In the genomic region with DNA sequence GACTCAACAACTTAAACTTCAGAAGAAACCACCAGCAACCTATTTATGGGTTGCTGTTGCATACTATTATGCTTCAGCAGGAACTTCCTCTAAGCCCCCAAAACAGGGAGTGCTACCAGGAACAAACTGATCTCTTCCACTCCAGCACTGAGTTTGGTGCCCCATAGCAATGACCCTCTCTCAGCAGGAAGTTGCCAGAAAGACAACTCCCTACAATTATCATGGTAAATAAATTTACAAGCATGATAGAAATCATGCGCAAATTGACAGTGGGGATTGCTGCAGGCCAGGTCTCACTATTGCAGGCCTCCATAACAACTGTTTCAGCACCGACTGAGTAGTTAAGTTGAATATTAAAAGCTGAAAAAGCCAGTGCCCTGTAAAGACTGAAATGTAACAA, we compare ENCODE assay signal across 24 cellular contexts.
"Had no signal": no experiment of that assay in that cellular context is flagged by ENCODE, and none has a peak within 500 bp of the region (broad histone marks: within the 10 kb centered on the region; RNA-seq: fewer than 3 reads in every experiment).

No MANE protein-coding gene starts in this region.

- H3K9me3 ChIP-seq: esophagus muscularis mucosa, neutrophil, right lobe of liver, suprapubic skin had no signal

- H3K36me3 ChIP-seq: esophagus muscularis mucosa, lower lobe of right lung, neutrophil, right lobe of liver, suprapubic skin had no signal

- DNase-seq: activated B cell treated with CpG ODN at 0.5 μM for 24 hours; activated CD4-positive, alpha-beta memory T cell treated with anti-CD3 and anti-CD28 coated beads, Interleukin-2, amount 10 ng/mL, durations not matched to agents 7 days and 5 days; activated CD4-positive, alpha-beta T cell treated with anti-CD3 and anti-CD28 coated beads for 4 hours; activated CD8-positive, alpha-beta memory T cell treated with anti-CD3 and anti-CD28 coated beads, Interleukin-2, amount 10 ng/mL, durations not matched to agents 7 days and 5 days; activated naive CD4-positive, alpha-beta T cell; activated naive CD8-positive, alpha-beta T cell treated with anti-CD3 and anti-CD28 coated beads for 36 hours; activated T-cell treated with anti-CD3 and anti-CD28 coated beads, Interleukin-2, amount 50 U/mL, for 1 hour; amniotic stem cell; effector memory CD4-positive, alpha-beta T cell; left cardiac atrium; lower lobe of right lung; natural killer cell; right lobe of liver; small intestine; stimulated activated CD4-positive, alpha-beta T cell treated with anti-CD3 and anti-CD28 coated beads, Interleukin-15, amount 100 ng/mL, for 24 hours; stimulated activated CD4-positive, alpha-beta T cell treated with anti-CD3 and anti-CD28 coated beads, Interleukin-2, amount 100 ng/mL, for 48 hours had no signal

- H3K4me3 Mint-ChIP-seq: activated B cell treated with CpG ODN at 0.5 μM for 24 hours; activated CD4-positive, alpha-beta memory T cell treated with anti-CD3 and anti-CD28 coated beads, Interleukin-2, amount 10 ng/mL, durations not matched to agents 7 days and 5 days; activated CD8-positive, alpha-beta memory T cell treated with anti-CD3 and anti-CD28 coated beads, Interleukin-2, amount 10 ng/mL, durations not matched to agents 7 days and 5 days; activated naive CD8-positive, alpha-beta T cell treated with anti-CD3 and anti-CD28 coated beads for 36 hours; activated T-helper 17 cell treated with anti-CD3 and anti-CD28 coated beads, Interleukin-2, amount 50 U/mL, for 72 hours; dendritic cell treated with granulocyte-macrophage colony-stimulating factor and Interleukin-4, amounts not matched to agents 40 ng/mL and 50 ng/mL, for 4 days; natural killer cell; stimulated activated naive CD8-positive, alpha-beta T cell treated with anti-CD3 and anti-CD28 coated beads, Interleukin-15, Interleukin-2, amounts not matched to agents 100 ng/mL and 50 ng/mL, for 24 hours; type B pancreatic cell had no signal

- H3K4me1 ChIP-seq: esophagus muscularis mucosa, lower lobe of right lung, parathyroid adenoma, right lobe of liver, suprapubic skin had no signal

- H3K27ac ChIP-seq: esophagus muscularis mucosa, lower lobe of right lung, neutrophil, parathyroid adenoma, right lobe of liver, suprapubic skin had no signal

- H3K27ac Mint-ChIP-seq: activated B cell treated with CpG ODN at 0.5 μM for 24 hours; activated CD4-positive, alpha-beta memory T cell treated with anti-CD3 and anti-CD28 coated beads, Interleukin-2, amount 10 ng/mL, durations not matched to agents 7 days and 5 days; activated CD8-positive, alpha-beta memory T cell treated with anti-CD3 and anti-CD28 coated beads, Interleukin-2, amount 10 ng/mL, durations not matched to agents 7 days and 5 days; activated naive CD8-positive, alpha-beta T cell treated with anti-CD3 and anti-CD28 coated beads for 36 hours; activated T-helper 17 cell treated with anti-CD3 and anti-CD28 coated beads, Interleukin-2, amount 50 U/mL, for 72 hours; dendritic cell treated with granulocyte-macrophage colony-stimulating factor and Interleukin-4, amounts not matched to agents 40 ng/mL and 50 ng/mL, for 4 days; natural killer cell; stimulated activated naive CD8-positive, alpha-beta T cell treated with anti-CD3 and anti-CD28 coated beads, Interleukin-15, Interleukin-2, amounts not matched to agents 100 ng/mL and 50 ng/mL, for 24 hours; type B pancreatic cell had no signal

- H3K4me1 Mint-ChIP-seq: activated B cell treated with CpG ODN at 0.5 μM for 24 hours; activated naive CD8-positive, alpha-beta T cell treated with anti-CD3 and anti-CD28 coated beads for 36 hours; activated T-helper 17 cell treated with anti-CD3 and anti-CD28 coated beads, Interleukin-2, amount 50 U/mL, for 72 hours; natural killer cell had no signal

- H3K27me3 Mint-ChIP-seq: activated B cell treated with CpG ODN at 0.5 μM for 24 hours; activated CD4-positive, alpha-beta memory T cell treated with anti-CD3 and anti-CD28 coated beads, Interleukin-2, amount 10 ng/mL, durations not matched to agents 7 days and 5 days; activated CD8-positive, alpha-beta memory T cell treated with anti-CD3 and anti-CD28 coated beads, Interleukin-2, amount 10 ng/mL, durations not matched to agents 7 days and 5 days; activated naive CD8-positive, alpha-beta T cell treated with anti-CD3 and anti-CD28 coated beads for 36 hours; dendritic cell treated with granulocyte-macrophage colony-stimulating factor and Interleukin-4, amounts not matched to agents 40 ng/mL and 50 ng/mL, for 4 days; type B pancreatic cell had no signal

- H3K4me3 ChIP-seq: esophagus muscularis mucosa, lower lobe of right lung, right lobe of liver, suprapubic skin had no signal

- H3K36me3 Mint-ChIP-seq: activated CD8-positive, alpha-beta memory T cell treated with anti-CD3 and anti-CD28 coated beads, Interleukin-2, amount 10 ng/mL, durations not matched to agents 7 days and 5 days; activated naive CD8-positive, alpha-beta T cell treated with anti-CD3 and anti-CD28 coated beads for 36 hours; type B pancreatic cell had no signal

- H3K27me3 ChIP-seq: esophagus muscularis mucosa, neutrophil, right lobe of liver, suprapubic skin had no signal

- ATAC-seq: activated CD8-positive, alpha-beta memory T cell treated with anti-CD3 and anti-CD28 coated beads, Interleukin-2, amount 10 ng/mL, durations not matched to agents 7 days and 5 days; activated T-helper 17 cell treated with anti-CD3 and anti-CD28 coated beads, Interleukin-2, amount 50 U/mL, for 72 hours; left cardiac atrium; lower lobe of right lung; natural killer cell; right lobe of liver had no signal
